Comparison of ENCODE assay signal across 17 cellular contexts in the genomic region with DNA sequence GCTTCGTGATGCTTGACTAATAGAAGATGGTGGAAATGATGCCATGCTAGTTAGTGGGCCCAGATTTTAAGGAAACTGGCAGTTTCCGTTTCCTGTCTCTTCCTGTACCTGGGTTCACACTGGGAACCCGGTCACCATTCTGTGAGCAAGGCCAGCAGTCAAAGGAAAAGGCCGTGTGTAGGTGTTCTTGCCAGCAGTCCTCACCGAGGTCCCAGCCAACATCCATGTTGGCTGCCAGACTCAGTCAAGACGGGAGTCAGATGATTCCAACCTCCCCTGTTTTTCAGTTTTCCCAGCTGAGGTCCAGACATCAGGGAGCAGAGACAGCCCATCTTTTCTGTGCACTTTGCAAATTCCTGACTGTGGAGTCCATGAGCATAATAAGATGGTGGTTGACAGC. TPM values are rescaled to one million over a fixed set of nuclear protein-coding genes. Genes with fewer than 3 reads are reported as not detected.
DNase-seq lines count a peak whose midpoint lies in the region; ATAC-seq and TF ChIP-seq lines count a peak whose summit lies in the region.
"Had no signal": no experiment of that assay in that cellular context is flagged by ENCODE, and none has a peak within 500 bp of the region (broad histone marks: within the 10 kb centered on the region; RNA-seq: fewer than 3 reads in every experiment).

No MANE protein-coding gene starts in this region.

- H2AFZ ChIP-seq in SU-DHL-6 (ENCODE audit: low read depth, low read length, severe bottlenecking) = no peak overlapping the region

- H3K9me3 ChIP-seq in SU-DHL-6 (ENCODE audit: insufficient read depth, low read length) = no peaks in the 10 kb centered on the region
- H3K9me3 ChIP-seq in esophagus muscularis mucosa = no peaks in the 10 kb centered on the region
- no peaks in the 10 kb centered on the region for H3K9me3 ChIP-seq in psoas muscle
- no peaks in the 10 kb centered on the region for H3K9me3 ChIP-seq in aorta (ENCODE audit: control insufficient read depth, low read length)
- no peaks in the 10 kb centered on the region for H3K9me3 ChIP-seq in left lung
- H3K9me3 ChIP-seq: upper lobe of right lung had no signal

- no peak for TF ChIP-seq POLR2A in esophagus muscularis mucosa (IDR thresholded peaks at IDR 0.05; ENCODE audit: low read depth)

- no peaks in the 10 kb centered on the region for H3K9me2 ChIP-seq in SU-DHL-6 (replicated peaks; ENCODE audit: insufficient read depth, low read length)

- H3K4me3 ChIP-seq in SU-DHL-6 (ENCODE audit: insufficient read depth, low read length, poor library complexity, severe bottlenecking) = no peak overlapping the region
- H3K4me3 ChIP-seq in esophagus muscularis mucosa = no peak overlapping the region
- no peak overlapping the region for H3K4me3 ChIP-seq in psoas muscle
- H3K4me3 ChIP-seq in aorta (ENCODE audit: low read length in 2 of 2) = no peak overlapping the region
- no peak overlapping the region for H3K4me3 ChIP-seq in left lung
- H3K4me3 ChIP-seq: upper lobe of right lung had no signal

- TF ChIP-seq EP300 in esophagus muscularis mucosa (IDR thresholded peaks at IDR 0.05) = no peak

- 0 out of 2 replicates have a peak overlapping the region, but pooled peaks have one; percentile 13 for H3K27ac ChIP-seq in SU-DHL-6 (ENCODE audit: low read depth, low read length)
- H3K27ac ChIP-seq in esophagus muscularis mucosa (replicated peaks in 1 of 4) = peak overlapping the region in 3 of 4 donors; percentile 10 to 21 (median 21)
- H3K27ac ChIP-seq in psoas muscle = peak overlapping the region; percentile 83
- no peak overlapping the region for H3K27ac ChIP-seq in aorta (ENCODE audit: low read depth in 1 of 2, low read length in 2 of 2)
- no peak overlapping the region for H3K27ac ChIP-seq in left lung
- H3K27ac ChIP-seq: upper lobe of right lung, VCaP had no signal

- TF ChIP-seq CTCF in SU-DHL-6 (IDR thresholded peaks at IDR 0.05; ENCODE audit: insufficient read depth, low read length, poor library complexity, severe bottlenecking) = no peak
- TF ChIP-seq CTCF in esophagus muscularis mucosa (IDR thresholded peaks at IDR 0.05) = no peak
- no peak for TF ChIP-seq CTCF in psoas muscle (IDR thresholded peaks at IDR 0.05)
- TF ChIP-seq CTCF in left lung (IDR thresholded peaks at IDR 0.05) = no peak

- H3K36me3 ChIP-seq in SU-DHL-6 (ENCODE audit: low read length) = peaks cover 21% of the 10 kb centered on the region
- H3K36me3 ChIP-seq in esophagus muscularis mucosa = peaks cover 21 to 72% (median 54%) of the 10 kb centered on the region in 4 donors
- H3K36me3 ChIP-seq in psoas muscle (ENCODE audit: insufficient read depth in 1 of 2, low read depth in 1 of 2) = peaks cover 0 to 74% of the 10 kb centered on the region in 2 donors
- peaks cover 4 to 7% of the 10 kb centered on the region in 2 donors for H3K36me3 ChIP-seq in aorta (ENCODE audit: control insufficient read depth in 1 of 2, insufficient read depth in 2 of 2, low read length in 1 of 2)
- peaks cover 0 to 52% of the 10 kb centered on the region in 2 donors for H3K36me3 ChIP-seq in left lung

- peak; percentile 41 for DNase-seq in activated CD8-positive, alpha-beta memory T cell treated with anti-CD3 and anti-CD28 coated beads, Interleukin-2, amount 50 U/mL, for 48 hours
- DNase-seq in activated CD8-positive, alpha-beta memory T cell treated with anti-CD3 and anti-CD28 coated beads, Interleukin-2, amount 50 U/mL, for 4 hours = no peak
- DNase-seq in esophagus muscularis mucosa (ENCODE audit: extremely low spot score) (no peak), psoas muscle (no peak), aorta (no peak), left lung (no peak)
- no peak for DNase-seq in effector CD8-positive, alpha-beta T cell (lab: John Stamatoyannopoulos, UW)
- DNase-seq: activated naive CD4-positive, alpha-beta T cell; EL; KG1; NCI-H1105 treated with DMSO at 0.1 percent for 48 hours; stimulated activated naive CD8-positive, alpha-beta T cell treated with anti-CD3 and anti-CD28 coated beads, Interleukin-15, Interleukin-2, amounts not matched to agents 100 U/mL and 50 U/mL, for 24 hours; T-cell; upper lobe of right lung had no signal

- intact Hi-C loops in esophagus muscularis mucosa (cut with DNase I) (no loop called here), psoas muscle (cut with DNase I) (loop anchor here (10.0 kb wide), 3 partner anchors 68 to 128 kb away; a partner anchor contains a TSS), aorta (cut with DNase I) (no loop called here), left lung (cut with DNase I) (no loop called here)

- H4K20me1 ChIP-seq in SU-DHL-6 (ENCODE audit: low read depth, low read length) = peaks cover 5% of the 10 kb centered on the region; the same call in 1 of the 2 replicates

- H3K27me3 ChIP-seq in SU-DHL-6 (ENCODE audit: low read length) (no peaks in the 10 kb centered on the region), esophagus muscularis mucosa (no peaks in the 10 kb centered on the region), psoas muscle (ENCODE audit: insufficient read depth in 3 of 3, low read length in 2 of 3) (no peaks in the 10 kb centered on the region), aorta (ENCODE audit: control insufficient read depth in 1 of 2, insufficient read depth in 2 of 2, low read length in 1 of 2) (no peaks in the 10 kb centered on the region), left lung (no peaks in the 10 kb centered on the region)
- H3K27me3 ChIP-seq: upper lobe of right lung had no signal

- peaks cover 24% of the 10 kb centered on the region for H3F3A ChIP-seq in SU-DHL-6 (ENCODE audit: insufficient read depth)

- H3K9ac ChIP-seq in SU-DHL-6 (ENCODE audit: low read length) = no peak overlapping the region

- peaks cover 47% of the 10 kb centered on the region for H3K79me2 ChIP-seq in SU-DHL-6 (ENCODE audit: insufficient read depth, low read length)

- ATAC-seq in psoas muscle = peak in 3 of 4 donors; percentile 19 to 45 (median 30)
- ATAC-seq in aorta (ENCODE audit: low FRiP score) = no peak
- no peak for ATAC-seq in left lung
- ATAC-seq: stimulated activated naive CD8-positive, alpha-beta T cell treated with anti-CD3 and anti-CD28 coated beads, Interleukin-15, Interleukin-2, amounts not matched to agents 100 U/mL and 50 U/mL, for 24 hours; T-cell; upper lobe of right lung had no signal

- H3K4me1 ChIP-seq in esophagus muscularis mucosa = peaks cover 12 to 28% (median 15%) of the 10 kb centered on the region in 4 donors
- peaks cover 21% of the 10 kb centered on the region for H3K4me1 ChIP-seq in psoas muscle
- no peaks in the 10 kb centered on the region for H3K4me1 ChIP-seq in aorta (ENCODE audit: control insufficient read depth in 1 of 2, insufficient read depth in 2 of 2, low read length in 2 of 2)
- H3K4me1 ChIP-seq in left lung = peaks cover 0 to 14% of the 10 kb centered on the region in 2 donors

- 68% methylated on average over 5 of the region's 6 CpGs for WGBS in esophagus muscularis mucosa
- 24 to 34% (median 31%) methylated on average over 6 of the region's 6 CpGs for WGBS in psoas muscle, 3 donors
- 36 to 37% methylated on average over 6 of the region's 6 CpGs for WGBS in aorta, 2 donors

- H3K4me2 ChIP-seq in SU-DHL-6 (ENCODE audit: low read depth, low read length, poor library complexity, severe bottlenecking) = no peak overlapping the region

RNA-seq across cellular contexts. Expression of a gene that starts 15.2 kb away (rescaled TPM):
- total RNA-seq in esophagus muscularis mucosa (10 to 100 TPM; 13.5 to 33.6 (median 20.7) TPM), psoas muscle (10 to 100 TPM; 11.3 to 19.2 (median 13.4) TPM), aorta (10 to 100 TPM; 30.7 to 51.2 TPM), left lung (10 to 100 TPM; 24.0 to 29.9 TPM)
- polyA plus RNA-seq in psoas muscle (10 to 100 TPM; 11.2 to 17.9 (median 16.4) TPM), aorta (100 to 1,000 TPM in 1 of 2 donors, 10 to 100 TPM in 1; 13.9 to 186 TPM)

RNA-seq across cellular contexts. Expression of a gene that starts 30.5 kb away (rescaled TPM):
- 1 to 10 TPM; 3.3 to 8.8 (median 5.4) TPM for total RNA-seq in esophagus muscularis mucosa
- total RNA-seq in psoas muscle = 1 to 10 TPM; 2.1 to 2.7 (median 2.3) TPM
- 1 to 10 TPM in 2 of 3 donors, under 1 TPM in 1; 0.93 to 2.8 (median 1.6) TPM for polyA plus RNA-seq in psoas muscle
- total RNA-seq in aorta = 10 to 100 TPM; 11.2 to 21.5 TPM
- polyA plus RNA-seq in aorta = 10 to 100 TPM in 1 of 2 donors, 1 to 10 TPM in 1; 5.8 to 10.6 TPM
- total RNA-seq in left lung = 10 to 100 TPM; 20.6 to 52.3 TPM

RNA-seq across cellular contexts. Expression of a gene that starts 35.3 kb away (rescaled TPM):
- total RNA-seq in esophagus muscularis mucosa (not detected), psoas muscle (not detected), aorta (not detected), left lung (not detected)
- polyA plus RNA-seq in psoas muscle (under 1 TPM in 2 of 3 donors, not detected in 1; 0.09 to 0.19 TPM), aorta (not detected)
- total RNA-seq: progenitor cell of endocrine pancreas, T-cell, upper lobe of right lung had no signal

Comparison
In these comparisons a context has a peak if more than half of its experiments do, and no peak if none do; other contexts are left out.
1. H3K27ac ChIP-seq: peak in SU-DHL-6 (single experiment), esophagus muscularis mucosa (3 of 4) and psoas muscle (single experiment); none in aorta (0 of 2) and left lung (0 of 2).
2. ATAC-seq: peak in psoas muscle (3 of 4); none in aorta (single experiment) and left lung (single experiment).
3. intact Hi-C loops: an anchor here in psoas muscle (10.0 kb wide); none called in esophagus muscularis mucosa, aorta and left lung.